1 cellular context compared by ENCODE assay signal in genomic region chr2:161370981-161371380, GRCh38.
TF ChIP-seq lines count a peak whose summit lies in the region.

No MANE protein-coding gene starts in this region.

TF ChIP-seq in neural cell, 6 proteins besides CTCF, POLR2A, EP300 and RAD21 (continued from another document):
- TF ChIP-seq REST (IDR thresholded peaks at IDR 0.05; ENCODE audit: borderline replicate concordance) = no peak
